In the genomic region with DNA sequence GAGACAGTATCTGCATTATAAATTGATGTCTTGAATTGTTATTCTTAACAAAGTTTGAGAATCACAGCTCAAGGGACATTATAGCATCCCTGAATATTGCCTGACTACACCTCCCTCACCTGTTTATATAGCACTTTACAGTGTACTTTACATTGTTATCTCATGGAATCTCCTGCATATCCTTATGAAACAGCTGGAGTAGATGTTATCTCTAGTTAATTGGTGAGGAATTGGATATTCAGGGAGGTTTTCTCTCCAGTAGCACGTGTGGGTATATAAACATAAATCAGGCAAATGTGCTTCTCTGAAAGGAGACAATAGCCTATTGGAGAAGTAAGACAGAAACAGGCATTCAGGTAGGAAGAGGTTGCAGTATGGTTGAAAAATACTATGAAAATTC, we compare ENCODE assay signal across 23 cellular contexts.
"Had no signal": no experiment of that assay in that cellular context is flagged by ENCODE, and none has a peak within 500 bp of the region (broad histone marks: within the 10 kb centered on the region; RNA-seq: fewer than 3 reads in every experiment).

No MANE protein-coding gene starts in this region.

- H3K27me3 ChIP-seq: breast epithelium, esophagus muscularis mucosa, foreskin keratinocyte, neutrophil, right lobe of liver, testis, transverse colon had no signal

- H3K36me3 ChIP-seq: breast epithelium, esophagus muscularis mucosa, left ventricle myocardium inferior, neutrophil, right lobe of liver, transverse colon had no signal

- H3K27ac ChIP-seq: breast epithelium, esophagus muscularis mucosa, foreskin keratinocyte, left ventricle myocardium inferior, neutrophil, right lobe of liver, testis, transverse colon, VCaP had no signal

- ATAC-seq: activated CD4-positive, CD25-positive, alpha-beta regulatory T cell treated with anti-CD3 and anti-CD28 coated beads, Interleukin-2, amount 50 U/mL, for 24 hours; activated naive CD4-positive, alpha-beta T cell treated with anti-CD3 and anti-CD28 coated beads, Interleukin-2, amount 50 U/mL, for 72 hours; foreskin keratinocyte; right lobe of liver; stimulated activated naive CD8-positive, alpha-beta T cell treated with anti-CD3 and anti-CD28 coated beads, Interleukin-15, Interleukin-2, amounts not matched to agents 100 U/mL and 50 U/mL, for 24 hours had no signal

- H3K4me1 ChIP-seq: breast epithelium, esophagus muscularis mucosa, foreskin keratinocyte, right lobe of liver, testis, transverse colon had no signal

- DNase-seq: activated CD4-positive, alpha-beta memory T cell treated with anti-CD3 and anti-CD28 coated beads, Interleukin-2, amount 10 ng/mL, durations not matched to agents 7 days and 5 days; activated CD4-positive, alpha-beta T cell treated with anti-CD3 and anti-CD28 coated beads, Interleukin-2, amount 10 ng/mL, durations not matched to agents 7 days and 5 days; activated CD8-positive, alpha-beta memory T cell treated with anti-CD3 and anti-CD28 coated beads, Interleukin-2, amount 50 U/mL, for 48 hours; activated naive CD4-positive, alpha-beta T cell; activated T-cell treated with anti-CD3 and anti-CD28 coated beads, Interleukin-2, amount 50 U/mL, for 24 hours; central memory CD4-positive, alpha-beta T cell; endodermal cell; foreskin keratinocyte; kidney glomerular epithelial cell; left ventricle myocardium inferior; right lobe of liver; stimulated activated CD4-positive, alpha-beta T cell treated with anti-CD3 and anti-CD28 coated beads, Interleukin-2, amount 100 ng/mL, for 48 hours; stimulated activated naive CD8-positive, alpha-beta T cell treated with anti-CD3 and anti-CD28 coated beads, Interleukin-15, Interleukin-2, amounts not matched to agents 100 U/mL and 50 U/mL, for 24 hours; T-helper 9 cell; testis; transverse colon had no signal

- H3K9me3 ChIP-seq: breast epithelium, esophagus muscularis mucosa, left ventricle myocardium inferior, neutrophil, right lobe of liver, testis, transverse colon had no signal

- H3K4me3 ChIP-seq: breast epithelium, esophagus muscularis mucosa, left ventricle myocardium inferior, lung, right lobe of liver, testis, transverse colon had no signal
